22 cellular contexts compared by ENCODE assay signal in the genomic region with DNA sequence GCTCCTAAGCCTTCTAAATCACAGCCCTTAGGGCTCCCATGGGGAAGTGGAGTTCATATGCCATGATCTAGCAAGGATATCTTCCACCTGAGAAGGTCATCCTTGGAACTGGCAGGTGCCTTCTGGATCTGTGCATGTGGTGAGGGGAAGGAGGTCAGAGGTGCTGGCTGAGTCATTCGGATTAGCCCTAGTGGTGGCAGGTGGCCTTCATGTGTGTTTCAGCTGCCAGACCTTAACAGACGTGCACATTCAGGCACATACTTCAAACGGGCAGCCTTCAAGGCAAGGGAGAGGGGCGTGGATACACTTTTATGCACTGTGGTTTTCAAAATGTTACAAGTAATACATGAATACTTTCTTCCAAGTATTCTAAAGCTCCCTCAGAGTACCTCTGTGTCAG. TPM values are rescaled to one million over a fixed set of nuclear protein-coding genes. Genes with fewer than 3 reads are reported as not detected.
DNase-seq lines count a peak whose midpoint lies in the region; ATAC-seq, FAIRE-seq and TF ChIP-seq lines count a peak whose summit lies in the region.
"Had no signal": no experiment of that assay in that cellular context is flagged by ENCODE, and none has a peak within 500 bp of the region (broad histone marks: within the 10 kb centered on the region; RNA-seq: fewer than 3 reads in every experiment).

No MANE protein-coding gene starts in this region.

- no peak overlapping the region for H3K4me3 ChIP-seq in NB4 (ENCODE audit: low read depth, low read length)
- H3K4me3 ChIP-seq in K562: no peak overlapping the region
- H3K4me3 ChIP-seq in SJCRH30: no peak overlapping the region

- no peaks in the 10 kb centered on the region for H3K9me3 ChIP-seq in K562 (replicated peaks; ENCODE audit: control insufficient read depth, insufficient read depth, low read depth, low read length)
- no peaks in the 10 kb centered on the region for H3K9me3 ChIP-seq in SJCRH30 (replicated peaks)
- H3K9me3 ChIP-seq: Caco-2 had no signal

- TF ChIP-seq EP300 in K562 (IDR thresholded peaks at IDR 0.05; ENCODE audit: low read length): no peak

- no peak overlapping the region for H2AFZ ChIP-seq in K562 (ENCODE audit: low read depth, low read length)

- in situ Hi-C loops in K562 (cut with MboI): no loop called here

- no peaks in the 10 kb centered on the region for H3K36me3 ChIP-seq in K562 (ENCODE audit: control insufficient read depth, insufficient read depth, low read length)
- H3K36me3 ChIP-seq in SJCRH30: no peaks in the 10 kb centered on the region

- peak; percentile 19 for DNase-seq in DMS 273 (lab: John Stamatoyannopoulos, UW; ENCODE audit: unreplicated experiment)
- no peak for DNase-seq in DMS 273 treated with DMSO at 0.1 percent for 48 hours (lab: John Stamatoyannopoulos, UW)
- peak; percentile 61 for DNase-seq in DMS53 treated with DMSO at 0.1 percent for 48 hours (lab: John Stamatoyannopoulos, UW; ENCODE audit: unreplicated experiment)
- peak; percentile 3 for DNase-seq in NB4 (ENCODE audit: low read depth)
- DNase-seq in K562 (ENCODE audit: extremely low read depth in 1 of 4, low spot score in 3 of 4): no peak
- DNase-seq in GM03348 (ENCODE audit: low spot score): no peak
- no peak for DNase-seq in NOMO-1 treated with dmso at 0.1 percent for 144 hours (lab: John Stamatoyannopoulos, UW; ENCODE audit: unreplicated experiment)
- DNase-seq in SJCRH30: no peak
- DNase-seq: AML-193; CD4-positive, CD25-positive, alpha-beta regulatory T cell; DMS79; H9; NCI-H1105; NCI-H187; NCI-H2107; NCI-H510A; NCI-H774; Right ventricle myocardium superior; T-helper 1 cell had no signal

- FAIRE-seq in K562 (lab: Jason Lieb, UNC): no peak

- no peak for TF ChIP-seq RAD21 in K562 (CRISPR knock-in tag; conservative IDR thresholded peaks at IDR 0.05 in 1 of 2, IDR thresholded peaks at IDR 0.05 in 1 of 2)

- intact Hi-C loops in K562 (cut with micrococcal nuclease): no loop called here

- no peak overlapping the region for H3K9ac ChIP-seq in K562 (ENCODE audit: insufficient read depth in 1 of 2, low read depth in 2 of 2, low read length in 2 of 2)

- no peaks in the 10 kb centered on the region for H3K79me2 ChIP-seq in K562 (ENCODE audit: control insufficient read depth, insufficient read depth, low read length)

- peaks cover 37 to 69% of the 10 kb centered on the region in 2 experiments for H3K27me3 ChIP-seq in K562 (ENCODE audit: control insufficient read depth in 2 of 2, insufficient read depth in 2 of 2, low read length in 2 of 2)
- H3K27me3 ChIP-seq in SJCRH30: no peaks in the 10 kb centered on the region

- H3K27ac ChIP-seq in K562 (ENCODE audit: extremely low read depth, low read depth, low read length) (no peak overlapping the region), SJCRH30 (no peak overlapping the region)
- H3K27ac ChIP-seq: 22Rv1 had no signal

- no peak for TF ChIP-seq POLR2A in NB4 (IDR thresholded peaks at IDR 0.05; ENCODE audit: extremely low read depth, insufficient read length)
- TF ChIP-seq POLR2A in K562 (conservative IDR thresholded peaks at IDR 0.05): no peak

- H4K20me1 ChIP-seq in K562 (replicated peaks; ENCODE audit: control insufficient read depth, insufficient read depth, low read length): no peaks in the 10 kb centered on the region

- BruUV-seq in K562 (replicated peaks; lab: Mats Ljungman, UMichigan): no TSS peak

- TF ChIP-seq CTCF in NB4 (IDR thresholded peaks at IDR 0.05; ENCODE audit: low read depth, low read length) (no peak), K562 (IDR thresholded peaks at IDR 0.05 in 2 of 3, conservative IDR thresholded peaks at IDR 0.05 in 1 of 3; ENCODE audit: insufficient read depth in 2 of 3, low read depth in 1 of 3, low read length in 3 of 3) (no peak)

- peak; percentile 58 for ATAC-seq in K562
- ATAC-seq: SK-N-SH treated with all-trans-retinoic acid at 6 μM for 48 hours had no signal

- H3K4me2 ChIP-seq in K562 (ENCODE audit: insufficient read depth, low read length): no peak overlapping the region

- CTCF ChIA-PET in K562 (lab: Yijun Ruan, JAX; ENCODE audit: low intra/inter-chr PET ratio): no interaction called here

- H3K9me1 ChIP-seq in K562 (ENCODE audit: control insufficient read depth, insufficient read depth, low read length): no peaks in the 10 kb centered on the region

- H3K4me1 ChIP-seq in K562 (replicated peaks in 1 of 2; ENCODE audit: control insufficient read depth in 2 of 2, insufficient read depth in 2 of 2, low read length in 2 of 2) (no peaks in the 10 kb centered on the region), SJCRH30 (no peaks in the 10 kb centered on the region)
- H3K4me1 ChIP-seq: Caco-2 had no signal

- WGBS in K562 (ENCODE audit: insufficient coverage, low coverage, missing lambda C conversion rate): 0% methylated on average over 4 of the region's 4 CpGs

- POLR2A ChIA-PET in K562 (lab: Yijun Ruan, JAX): interaction anchor here (0.8 kb wide), 1 partner anchor 9 kb away, joined by 3 read pairs; no protein-coding TSS in a partner anchor

TF ChIP-seq in K562, 482 proteins besides CTCF, POLR2A, EP300 and RAD21:
- TF ChIP-seq ZC3H11A (IDR thresholded peaks at IDR 0.05; ENCODE audit: low read depth, low read length) (no peak), MTA3 (IDR thresholded peaks at IDR 0.05; ENCODE audit: borderline replicate concordance) (no peak), RHOXF2B (CRISPR knock-in tag; conservative IDR thresholded peaks at IDR 0.05) (no peak)
- TF ChIP-seq, protein P1, sequence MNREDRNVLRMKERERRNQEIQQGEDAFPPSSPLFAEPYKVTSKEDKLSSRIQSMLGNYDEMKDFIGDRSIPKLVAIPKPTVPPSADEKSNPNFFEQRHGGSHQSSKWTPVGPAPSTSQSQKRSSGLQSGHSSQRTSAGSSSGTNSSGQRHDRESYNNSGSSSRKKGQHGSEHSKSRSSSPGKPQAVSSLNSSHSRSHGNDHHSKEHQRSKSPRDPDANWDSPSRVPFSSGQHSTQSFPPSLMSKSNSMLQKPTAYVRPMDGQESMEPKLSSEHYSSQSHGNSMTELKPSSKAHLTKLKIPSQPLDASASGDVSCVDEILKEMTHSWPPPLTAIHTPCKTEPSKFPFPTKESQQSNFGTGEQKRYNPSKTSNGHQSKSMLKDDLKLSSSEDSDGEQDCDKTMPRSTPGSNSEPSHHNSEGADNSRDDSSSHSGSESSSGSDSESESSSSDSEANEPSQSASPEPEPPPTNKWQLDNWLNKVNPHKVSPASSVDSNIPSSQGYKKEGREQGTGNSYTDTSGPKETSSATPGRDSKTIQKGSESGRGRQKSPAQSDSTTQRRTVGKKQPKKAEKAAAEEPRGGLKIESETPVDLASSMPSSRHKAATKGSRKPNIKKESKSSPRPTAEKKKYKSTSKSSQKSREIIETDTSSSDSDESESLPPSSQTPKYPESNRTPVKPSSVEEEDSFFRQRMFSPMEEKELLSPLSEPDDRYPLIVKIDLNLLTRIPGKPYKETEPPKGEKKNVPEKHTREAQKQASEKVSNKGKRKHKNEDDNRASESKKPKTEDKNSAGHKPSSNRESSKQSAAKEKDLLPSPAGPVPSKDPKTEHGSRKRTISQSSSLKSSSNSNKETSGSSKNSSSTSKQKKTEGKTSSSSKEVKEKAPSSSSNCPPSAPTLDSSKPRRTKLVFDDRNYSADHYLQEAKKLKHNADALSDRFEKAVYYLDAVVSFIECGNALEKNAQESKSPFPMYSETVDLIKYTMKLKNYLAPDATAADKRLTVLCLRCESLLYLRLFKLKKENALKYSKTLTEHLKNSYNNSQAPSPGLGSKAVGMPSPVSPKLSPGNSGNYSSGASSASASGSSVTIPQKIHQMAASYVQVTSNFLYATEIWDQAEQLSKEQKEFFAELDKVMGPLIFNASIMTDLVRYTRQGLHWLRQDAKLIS (CRISPR knock-in tag; IDR thresholded peaks at IDR 0.05): no peak

RNA-seq across cellular contexts. Expression of a gene that starts 51.2 kb away (rescaled TPM):
- not detected in 2 replicates for total RNA-seq in K562 (2011; cell fraction: chromatin; rRNA removed; ENCODE audit: low replicate concordance)
- total RNA-seq in K562 (2011; cell fraction: nucleolus; rRNA removed): 0.17 TPM in 1 of 2 replicates, not detected in the other
- not detected in 2 replicates for total RNA-seq in K562 (2011; cell fraction: nucleoplasm; rRNA removed)
- total RNA-seq in K562 (2014; rRNA removed): not detected in 2 replicates
- 0.10 TPM in 1 of 2 replicates, not detected in the other for total RNA-seq in K562 (2014; rRNA removed; fragmentation: Illumina TruSeq; extraction: Trizol)
- total RNA-seq in K562 (2015; rRNA removed; fragmentation: Illumina TruSeq; extraction: Trizol): 0.07 and 0.15 TPM in 2 replicates
- 0.07 and 0.13 TPM in 2 replicates for total RNA-seq in K562 (2021)
- 0.04 and 0.15 TPM in 2 replicates for polyA plus RNA-seq in K562 (2011; rRNA removed)
- 0.06 and 0.21 TPM in 2 replicates for polyA plus RNA-seq in K562 (2011; cell fraction: cytosol; rRNA removed)
- polyA plus RNA-seq in K562 (2011; cell fraction: nucleus; rRNA removed): 0.06 TPM in 1 of 2 replicates, not detected in the other
- 0.13 and 0.26 TPM in 2 replicates for polyA plus RNA-seq in K562 (2012)
- 0.10 TPM in 2 replicates for polyA plus RNA-seq in K562 (2014; fragmentation: Illumina TruSeq; extraction: Trizol)
- polyA plus RNA-seq in K562 (2014; fragmentation: Nextera tagmentation; extraction: Ambion mirVana): under 1 TPM in 1 of 2 experiments, not detected in 1; 0.01 TPM
- polyA plus RNA-seq in K562 (2014; rRNA removed): 0.05 and 0.22 TPM in 2 replicates
- polyA minus RNA-seq in K562 (2011; rRNA and poly(A)+ RNA removed): 0.07 and 0.36 TPM in 2 replicates
- polyA minus RNA-seq in K562 (2011; cell fraction: cytosol; rRNA and poly(A)+ RNA removed): 1.1 TPM in 1 of 2 replicates, not detected in the other
- polyA minus RNA-seq in K562 (2011; cell fraction: nucleus; rRNA and poly(A)+ RNA removed): 0.13 and 0.22 TPM in 2 replicates
- 1.6 and 2.2 TPM in 2 replicates for total RNA-seq in SJCRH30 (2014; rRNA removed; shearing (Covaris generic))
- polyA plus RNA-seq: CD4-positive, CD25-positive, alpha-beta regulatory T cell had no signal

Comparison
In these comparisons a context has a peak if more than half of its experiments do, and no peak if none do; other contexts are left out.
1. DNase-seq: peak in DMS 273 (single experiment), DMS53 treated with DMSO at 0.1 percent for 48 hours (single experiment) and NB4 (single experiment); none in DMS 273 treated with DMSO at 0.1 percent for 48 hours (single experiment), K562 (0 of 4), GM03348 (single experiment), NOMO-1 treated with dmso at 0.1 percent for 144 hours (single experiment) and SJCRH30 (0 of 2).